13 cellular contexts compared by ENCODE assay signal in the genomic region with DNA sequence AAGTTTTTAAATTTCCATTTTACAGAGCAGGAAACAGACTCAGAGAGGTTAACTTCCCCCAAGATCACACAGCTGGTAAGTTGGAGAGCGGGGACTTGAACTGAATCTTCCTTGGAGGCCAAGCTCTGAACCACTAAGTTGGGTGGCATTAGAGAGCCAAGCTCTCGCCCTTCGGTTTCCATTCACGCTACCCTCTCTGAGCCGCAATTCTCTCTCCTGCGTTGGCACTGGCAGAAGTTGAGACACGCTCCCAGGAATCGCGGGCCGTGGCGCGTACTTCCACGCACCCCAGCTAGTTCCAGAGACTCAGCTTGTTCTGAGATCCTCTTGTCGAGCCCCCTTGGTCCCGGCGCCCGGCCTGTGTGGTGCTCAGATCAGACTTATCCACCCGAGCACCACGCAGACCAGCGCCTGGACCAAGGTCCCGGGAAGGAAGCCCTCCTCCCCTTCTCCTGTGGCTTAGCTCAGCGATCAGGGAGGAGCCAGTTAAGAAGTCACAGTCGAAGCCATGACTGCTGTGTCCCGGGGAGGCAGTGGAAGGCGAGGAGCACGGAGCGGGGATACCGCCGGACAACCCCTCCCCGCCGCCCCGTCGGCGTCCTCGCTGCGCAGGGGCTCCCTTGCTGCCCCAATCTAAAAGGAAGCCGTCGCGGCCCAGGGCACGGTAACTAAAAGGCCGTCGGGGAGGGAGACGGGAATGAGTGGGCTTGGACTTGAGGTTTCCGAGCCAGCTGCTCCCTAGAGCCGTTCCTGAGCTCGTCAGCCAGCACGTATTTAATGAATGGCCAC. TPM values are rescaled to one million over a fixed set of nuclear protein-coding genes. Genes with fewer than 3 reads are reported as not detected.
A peak's percentile ranks its signal among the peaks of the same experiment; 100 is the strongest.
DNase-seq lines count a peak whose midpoint lies in the region; ATAC-seq and TF ChIP-seq lines count a peak whose summit lies in the region.
"Had no signal": no experiment of that assay in that cellular context is flagged by ENCODE, and none has a peak within 500 bp of the region (broad histone marks: within the 10 kb centered on the region; RNA-seq: fewer than 3 reads in every experiment).

No MANE protein-coding gene starts in this region.

- H3K4me1 ChIP-seq in Panc1 (ENCODE audit: control insufficient read depth, insufficient read depth, low read length) (peaks cover under 1% of the 10 kb centered on the region), gastroesophageal sphincter (peaks cover 0 to 54% (median 28%) of the 10 kb centered on the region in 3 donors)

- POLR2A ChIA-PET in Panc1 (lab: Charles Lee), result no interaction called here

- WGBS in gastroesophageal sphincter (ENCODE audit: low coverage in 1 of 2), 2 donors, result 13 to 19% methylated on average over 4 to 10 of the region's 47 CpGs

- CTCF ChIA-PET in Panc1 (lab: Charles Lee), result interaction anchor here (0.6 to 4.1 kb wide), 6 partner anchors 31 to 370 kb away, joined by 3 to 28 read pairs (median 4); no protein-coding TSS in a partner anchor

- ATAC-seq in Panc1 (no peak), gastroesophageal sphincter (peak; percentile 5), sciatic nerve (no peak)

- H3K9me3 Mint-ChIP-seq in T-helper 2 cell treated with Interferon-gamma antibody and Interleukin-4, amounts not matched to agents 5 μg/mL and 100 μg/mL, for 36 hours, result no peaks in the 10 kb centered on the region

- H3K4me3 Mint-ChIP-seq in T-helper 2 cell treated with Interferon-gamma antibody and Interleukin-4, amounts not matched to agents 5 μg/mL and 100 μg/mL, for 36 hours, result peak overlapping the region; percentile 38

- H3K27ac Mint-ChIP-seq in T-helper 2 cell treated with Interferon-gamma antibody and Interleukin-4, amounts not matched to agents 5 μg/mL and 100 μg/mL, for 36 hours, result no peak overlapping the region

- H3K27me3 ChIP-seq in Panc1 (ENCODE audit: control insufficient read depth, insufficient read depth, low read length) (peaks cover 36% of the 10 kb centered on the region), gastroesophageal sphincter (peaks cover 100% of the 10 kb centered on the region)

- H3K9me3 ChIP-seq in Panc1 (ENCODE audit: control insufficient read depth, insufficient read depth, low read depth, low read length) (no peaks in the 10 kb centered on the region), gastroesophageal sphincter (no peaks in the 10 kb centered on the region)
- H3K9me3 ChIP-seq: neutrophil had no signal

- TF ChIP-seq POLR2A in gastroesophageal sphincter (IDR thresholded peaks at IDR 0.05), result no peak

- H3K27ac ChIP-seq in Panc1 (ENCODE audit: low read length) (no peak overlapping the region), gastroesophageal sphincter (no peak overlapping the region)
- H3K27ac ChIP-seq: neutrophil, RWPE1 had no signal

- H3K27me3 Mint-ChIP-seq in T-helper 2 cell treated with Interferon-gamma antibody and Interleukin-4, amounts not matched to agents 5 μg/mL and 100 μg/mL, for 36 hours (ENCODE audit: low read depth), result peaks cover 83% of the 10 kb centered on the region

- H3K4me3 ChIP-seq in Panc1 (ENCODE audit: low read depth in 2 of 2, low read length in 2 of 2) (peak overlapping the region; percentile 41 to 49), gastroesophageal sphincter (peak overlapping the region in 1 of 2 donors; percentile 30)

- DNase-seq in T-helper 2 cell treated with Interferon-gamma antibody and Interleukin-4, amounts not matched to agents 5 μg/mL and 100 μg/mL, for 36 hours (ENCODE audit: low spot score), result no peak
- DNase-seq in T-helper 2 cell (no peak), Panc1 (ENCODE audit: low read depth, low spot score) (no peak), sciatic nerve (ENCODE audit: low spot score) (peak; percentile 54), GM13977 (ENCODE audit: low spot score) (no peak), GDM1 (lab: John Stamatoyannopoulos, UW) (no peak), NCI-H345 treated with DMSO at 0.1 percent for 48 hours (lab: John Stamatoyannopoulos, UW; ENCODE audit: unreplicated experiment) (no peak)

- no peak for TF ChIP-seq CTCF in Panc1 (IDR thresholded peaks at IDR 0.05)
- no peak for TF ChIP-seq CTCF in gastroesophageal sphincter (IDR thresholded peaks at IDR 0.05)
- no peak for TF ChIP-seq CTCF in GM13977 (IDR thresholded peaks at IDR 0.05; ENCODE audit: extremely low read depth, insufficient read depth, missing control alignments)

- peaks cover 3% of the 10 kb centered on the region for H3K4me1 Mint-ChIP-seq in T-helper 2 cell treated with Interferon-gamma antibody and Interleukin-4, amounts not matched to agents 5 μg/mL and 100 μg/mL, for 36 hours (ENCODE audit: low read depth)

- H3K36me3 ChIP-seq in Panc1 (ENCODE audit: control insufficient read depth, insufficient read depth, low read length), result no peaks in the 10 kb centered on the region
- no peaks in the 10 kb centered on the region for H3K36me3 ChIP-seq in gastroesophageal sphincter
- H3K36me3 ChIP-seq: neutrophil had no signal

- intact Hi-C loops in Panc1 (cut with micrococcal nuclease; ENCODE audit: unreplicated experiment) (loop anchor here (5.0 to 10.0 kb wide), 2 partner anchors 160 to 243 kb away; a partner anchor contains a TSS), sciatic nerve (cut with DNase I) (no loop called here)

- no peak for TF ChIP-seq EP300 in gastroesophageal sphincter (IDR thresholded peaks at IDR 0.05)

- no peaks in the 10 kb centered on the region for H3K36me3 Mint-ChIP-seq in T-helper 2 cell treated with Interferon-gamma antibody and Interleukin-4, amounts not matched to agents 5 μg/mL and 100 μg/mL, for 36 hours (ENCODE audit: low read depth)

- BruUV-seq in Panc1 (replicated peaks; lab: Mats Ljungman, UMichigan), result no TSS peak

- in situ Hi-C loops in Panc1 (cut with HindIII; ENCODE audit: low pct_unique_long_range_greater_than_20kb, low sequenced_read_pairs) (no loop called here), GM13977 (cut with MboI; ENCODE audit: low pct_unique_long_range_greater_than_20kb, low sequenced_read_pairs, unreplicated experiment) (loop anchor here (25.0 kb wide), 2 partner anchors 370 to 480 kb away; a partner anchor contains a TSS)

RNA-seq across cellular contexts. Expression of a gene that starts 29.5 kb away (rescaled TPM):
- total RNA-seq in Panc1 (2021; ENCODE audit: unreplicated experiment), result 4.6 TPM
- polyA plus RNA-seq in Panc1 (2012; ENCODE audit: insufficient read length), result 4.2 TPM
- total RNA-seq in gastroesophageal sphincter, result not detected
- total RNA-seq in sciatic nerve, result not detected
- total RNA-seq: A172; activated CD8-positive, alpha-beta memory T cell treated with anti-CD3 and anti-CD28 coated beads for 36 hours had no signal
- polyA plus RNA-seq: esophagus had no signal

RNA-seq across cellular contexts. Expression of a gene that starts 29.7 kb away (rescaled TPM):
- total RNA-seq in Panc1 (2021; ENCODE audit: unreplicated experiment) (not detected), gastroesophageal sphincter (not detected), sciatic nerve (not detected)
- not detected for polyA plus RNA-seq in Panc1 (2012; ENCODE audit: insufficient read length)
- total RNA-seq: A172; activated CD8-positive, alpha-beta memory T cell treated with anti-CD3 and anti-CD28 coated beads for 36 hours had no signal
- polyA plus RNA-seq: esophagus had no signal
